8 cellular contexts compared by ENCODE assay signal in the genomic region with DNA sequence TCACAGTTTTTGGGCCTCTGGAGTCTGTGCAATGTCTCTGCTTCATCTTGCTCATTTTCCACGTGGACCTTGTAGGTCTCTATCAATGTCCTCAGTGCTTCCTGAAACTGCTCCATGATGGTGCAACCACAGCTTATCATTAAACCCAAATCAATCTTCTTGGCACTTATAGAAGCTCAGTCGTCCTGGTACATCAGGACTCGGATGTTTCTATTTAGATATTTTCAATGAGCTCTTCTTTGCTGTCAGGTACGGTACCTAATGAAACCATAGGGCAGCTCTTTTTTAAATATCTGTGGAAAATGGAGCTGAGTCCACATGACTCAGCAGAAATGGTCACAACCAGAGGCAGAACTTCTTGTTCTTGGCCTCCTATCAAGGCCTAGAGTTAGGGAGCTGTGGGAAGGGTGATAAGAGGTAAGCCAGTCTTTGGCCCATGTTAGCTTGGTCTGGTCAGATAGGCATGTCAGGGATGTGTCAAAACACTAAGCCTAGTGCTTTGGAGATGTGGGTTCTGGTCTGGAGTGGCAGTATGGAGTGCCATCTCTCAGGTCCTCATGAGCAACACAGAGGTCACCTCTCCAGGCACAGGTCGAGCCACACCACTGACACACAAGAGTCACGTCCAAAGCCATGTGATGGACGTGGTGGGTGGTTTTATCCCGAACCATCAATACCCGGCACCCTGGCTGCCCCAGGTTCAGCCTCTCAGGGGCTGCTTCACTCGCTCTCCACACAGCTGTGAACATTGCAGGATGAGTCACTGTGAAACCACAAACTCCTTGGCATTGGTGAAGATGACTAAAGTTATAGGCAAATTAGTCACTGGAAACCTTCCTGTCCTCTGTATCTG.
A peak's percentile ranks its signal among the peaks of the same experiment; 100 is the strongest.
DNase-seq lines count a peak whose midpoint lies in the region; ATAC-seq and TF ChIP-seq lines count a peak whose summit lies in the region.

No MANE protein-coding gene starts in this region.

- no peaks in the 10 kb centered on the region for H3K36me3 Mint-ChIP-seq in activated naive CD8-positive, alpha-beta T cell treated with anti-CD3 and anti-CD28 coated beads for 36 hours

- in situ Hi-C loops in ACHN (cut with HindIII; ENCODE audit: low pct_ligation_motif_present, low pct_unique_long_range_greater_than_20kb, low sequenced_read_pairs): no loop called here

- peak; percentile 50 for TF ChIP-seq POLR2A in GM19193 (IDR thresholded peaks at IDR 0.05; ENCODE audit: extremely low read depth, insufficient read depth, insufficient read length)

- H3K4me1 ChIP-seq in SJSA1 (replicated peaks): peaks cover 29% of the 10 kb centered on the region

- H3K27ac ChIP-seq in SJSA1: peak overlapping the region; percentile 66

- H3K4me1 Mint-ChIP-seq in activated naive CD8-positive, alpha-beta T cell treated with anti-CD3 and anti-CD28 coated beads for 36 hours: peaks cover 16% of the 10 kb centered on the region

- H3K4me3 ChIP-seq in SJSA1: no peak overlapping the region

- H3K27me3 ChIP-seq in SJSA1 (replicated peaks): no peaks in the 10 kb centered on the region

- ATAC-seq in HG03196 (IDR thresholded peaks at IDR 0.05; ENCODE audit: unreplicated experiment): peak; percentile 91

- no peak overlapping the region for H3K4me3 Mint-ChIP-seq in activated naive CD8-positive, alpha-beta T cell treated with anti-CD3 and anti-CD28 coated beads for 36 hours

- no peaks in the 10 kb centered on the region for H3K9me3 ChIP-seq in SJSA1 (replicated peaks)

- H3K9me3 Mint-ChIP-seq in activated naive CD8-positive, alpha-beta T cell treated with anti-CD3 and anti-CD28 coated beads for 36 hours: no peaks in the 10 kb centered on the region

- peaks cover 4% of the 10 kb centered on the region for H3K27me3 Mint-ChIP-seq in activated naive CD8-positive, alpha-beta T cell treated with anti-CD3 and anti-CD28 coated beads for 36 hours

- peak overlapping the region; percentile 65 for H3K27ac Mint-ChIP-seq in activated naive CD8-positive, alpha-beta T cell treated with anti-CD3 and anti-CD28 coated beads for 36 hours

- H3K36me3 ChIP-seq in SJSA1: no peaks in the 10 kb centered on the region

- peak; percentile 100 for DNase-seq in ACHN
- peak; percentile 88 to 90 for DNase-seq in SJSA1 (ENCODE audit: low read depth in 1 of 2, low spot score in 2 of 2)
- peak; percentile 73 for DNase-seq in activated naive CD8-positive, alpha-beta T cell treated with anti-CD3 and anti-CD28 coated beads for 36 hours
- DNase-seq in islet precursor cell: peak; percentile 61
- DNase-seq in stimulated activated CD8-positive, alpha-beta memory T cell treated with anti-CD3 and anti-CD28 coated beads, Interleukin-15, amount 100 ng/mL, for 1 hour (ENCODE audit: low read depth): peak; percentile 20
- DNase-seq in NCI-H82 treated with DMSO at 0.1 percent for 48 hours (lab: John Stamatoyannopoulos, UW; ENCODE audit: unreplicated experiment): no peak
